Comparison of ENCODE assay signal across 26 cellular contexts in genomic region chr14:80628547-80628946, GRCh38.
"Had no signal": no experiment of that assay in that cellular context is flagged by ENCODE, and none has a peak within 500 bp of the region (broad histone marks: within the 10 kb centered on the region; RNA-seq: fewer than 3 reads in every experiment).

No MANE protein-coding gene starts in this region.

- H3K4me3 ChIP-seq: Peyer's patch, SJCRH30 had no signal

- H3K4me3 Mint-ChIP-seq: activated CD4-positive, alpha-beta memory T cell treated with anti-CD3 and anti-CD28 coated beads, Interleukin-2, amount 10 ng/mL, durations not matched to agents 7 days and 5 days; activated CD4-positive, alpha-beta T cell treated with anti-CD3 and anti-CD28 coated beads, Interleukin-2, amount 10 ng/mL, durations not matched to agents 7 days and 5 days; activated naive CD4-positive, alpha-beta T cell treated with anti-CD3 and anti-CD28 coated beads for 36 hours; activated naive CD8-positive, alpha-beta T cell; activated T-helper 17 cell treated with anti-CD3 and anti-CD28 coated beads, Interleukin-2, amount 50 U/mL, for 72 hours had no signal

- H3K4me1 Mint-ChIP-seq: activated CD4-positive, alpha-beta memory T cell treated with anti-CD3 and anti-CD28 coated beads, Interleukin-2, amount 10 ng/mL, durations not matched to agents 7 days and 5 days; activated CD4-positive, alpha-beta T cell treated with anti-CD3 and anti-CD28 coated beads, Interleukin-2, amount 10 ng/mL, durations not matched to agents 7 days and 5 days; activated T-helper 17 cell treated with anti-CD3 and anti-CD28 coated beads, Interleukin-2, amount 50 U/mL, for 72 hours had no signal

- H3K27me3 Mint-ChIP-seq: activated CD4-positive, alpha-beta memory T cell treated with anti-CD3 and anti-CD28 coated beads, Interleukin-2, amount 10 ng/mL, durations not matched to agents 7 days and 5 days; activated CD4-positive, alpha-beta T cell treated with anti-CD3 and anti-CD28 coated beads, Interleukin-2, amount 10 ng/mL, durations not matched to agents 7 days and 5 days; activated naive CD8-positive, alpha-beta T cell; activated T-helper 17 cell treated with anti-CD3 and anti-CD28 coated beads, Interleukin-2, amount 50 U/mL, for 72 hours had no signal

- H3K4me1 ChIP-seq: Peyer's patch, SJCRH30 had no signal

- H3K27ac Mint-ChIP-seq: activated CD4-positive, alpha-beta memory T cell treated with anti-CD3 and anti-CD28 coated beads, Interleukin-2, amount 10 ng/mL, durations not matched to agents 7 days and 5 days; activated CD4-positive, alpha-beta T cell treated with anti-CD3 and anti-CD28 coated beads, Interleukin-2, amount 10 ng/mL, durations not matched to agents 7 days and 5 days; activated naive CD4-positive, alpha-beta T cell treated with anti-CD3 and anti-CD28 coated beads for 36 hours; activated naive CD8-positive, alpha-beta T cell; activated T-helper 17 cell treated with anti-CD3 and anti-CD28 coated beads, Interleukin-2, amount 50 U/mL, for 72 hours had no signal

- H3K27me3 ChIP-seq: Peyer's patch, SJCRH30 had no signal

- DNase-seq: activated CD4-positive, alpha-beta memory T cell treated with anti-CD3 and anti-CD28 coated beads, Interleukin-2, amount 10 ng/mL, durations not matched to agents 7 days and 5 days; activated CD4-positive, alpha-beta T cell treated with anti-CD3 and anti-CD28 coated beads, Interleukin-2, amount 10 ng/mL, durations not matched to agents 7 days and 5 days; activated CD4-positive, CD25-positive, alpha-beta regulatory T cell; activated gamma-delta T cell; activated naive CD4-positive, alpha-beta T cell treated with anti-CD3 and anti-CD28 coated beads for 36 hours; activated T-cell treated with anti-CD3 and anti-CD28 coated beads for 4 hours; activated T-cell treated with anti-CD3 and anti-CD28 coated beads, Interleukin-2, amount 50 U/mL, for 48 hours; amygdala; caudate nucleus; Kasumi-1; NCI-H1092; NCI-H1417; NCI-H1694; NCI-H2029; NCI-H345; NCI-H510A; NCI-H69; Peyer's patch; Right ventricle myocardium superior; SJCRH30; SK-N-SH; T-helper 1 cell had no signal

- H3K9me3 ChIP-seq: Peyer's patch, SJCRH30, SK-N-SH had no signal

- ATAC-seq: activated T-helper 17 cell treated with anti-CD3 and anti-CD28 coated beads, Interleukin-2, amount 50 U/mL, for 72 hours had no signal

- H3K9me3 Mint-ChIP-seq: activated CD4-positive, alpha-beta T cell treated with anti-CD3 and anti-CD28 coated beads, Interleukin-2, amount 10 ng/mL, durations not matched to agents 7 days and 5 days had no signal

- H3K36me3 Mint-ChIP-seq: activated naive CD8-positive, alpha-beta T cell had no signal

- H3K36me3 ChIP-seq: Peyer's patch, SJCRH30 had no signal

- H3K27ac ChIP-seq: Peyer's patch, RWPE1, SJCRH30, VCaP had no signal
